ENCODE assay signal across 8 cellular contexts in the genomic region with DNA sequence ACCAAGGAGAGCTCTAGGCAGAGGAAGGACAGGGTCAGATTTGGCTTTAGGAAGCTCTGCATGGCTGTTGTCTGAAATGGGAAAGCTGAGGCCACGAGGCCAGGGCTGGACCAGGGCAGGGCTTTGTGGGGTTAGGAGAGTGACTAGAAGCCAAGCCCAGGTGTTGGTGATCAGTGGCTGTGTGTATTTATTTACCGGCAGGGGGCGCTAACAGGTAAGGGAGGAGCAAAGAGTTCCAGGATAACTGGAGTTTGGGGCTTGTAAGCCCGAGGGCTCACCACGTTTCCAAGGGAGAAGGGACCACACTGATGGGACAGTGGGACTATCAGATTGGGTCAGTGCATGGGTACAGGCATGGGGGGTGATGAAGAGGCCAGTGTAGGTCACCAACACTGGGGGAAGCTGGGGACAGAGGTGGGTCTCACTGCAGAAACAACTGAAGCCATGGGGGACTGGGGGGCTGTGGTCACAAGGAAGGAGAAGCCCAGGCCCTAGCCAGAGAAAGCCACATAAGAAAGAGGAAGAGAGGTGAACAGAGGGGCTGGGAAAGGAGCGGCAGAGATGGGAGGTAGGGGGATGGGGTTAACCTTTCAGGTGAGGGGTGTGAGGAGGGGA. TPM values are rescaled to one million over a fixed set of nuclear protein-coding genes. Genes with fewer than 3 reads are reported as not detected.
DNase-seq lines count a peak whose midpoint lies in the region; ATAC-seq lines count a peak whose summit lies in the region.

No MANE protein-coding gene starts in this region.

- H3K36me3 Mint-ChIP-seq in memory B cell, result peaks cover 19% of the 10 kb centered on the region

- ATAC-seq in memory B cell (ENCODE audit: low read depth) (peak; percentile 23), HG02981 (IDR thresholded peaks at IDR 0.05; ENCODE audit: unreplicated experiment) (no peak)

- H3K27me3 Mint-ChIP-seq in memory B cell, result peaks cover 5% of the 10 kb centered on the region

- no peak overlapping the region for H3K4me3 Mint-ChIP-seq in memory B cell

- H3K9me3 Mint-ChIP-seq in memory B cell, result no peaks in the 10 kb centered on the region

- DNase-seq in Ammon's horn (ENCODE audit: low spot score) (peak; percentile 77), GM19240 (ENCODE audit: insufficient read length, low spot score) (peak; percentile 70), NCI-H345 treated with DMSO at 0.1 percent for 48 hours (lab: John Stamatoyannopoulos, UW; ENCODE audit: unreplicated experiment) (peak; percentile 85), cerebellum (ENCODE audit: low spot score) (peak; percentile 74), memory B cell (ENCODE audit: low spot score in 2 of 2) (peak; percentile 54 to 61), superior temporal gyrus (ENCODE audit: extremely low spot score) (peak; percentile 85)
- DNase-seq in activated CD4-positive, CD25-positive, alpha-beta regulatory T cell treated with anti-CD3 and anti-CD28 coated beads, Interleukin-2, amount 50 U/mL, for 16 hours (ENCODE audit: low read depth, low spot score), result peak; percentile 49

- H3K27ac Mint-ChIP-seq in memory B cell, result no peak overlapping the region

- H3K4me1 Mint-ChIP-seq in memory B cell, result peaks cover 29% of the 10 kb centered on the region

RNA-seq across cellular contexts. Expression of a gene that starts 3.9 kb away (rescaled TPM):
- total RNA-seq in cerebellum, result 32.6 TPM

RNA-seq across cellular contexts. Expression of a gene that starts 14.2 kb away (rescaled TPM):
- total RNA-seq in cerebellum, result not detected

RNA-seq across cellular contexts. Expression of a gene that starts 16.0 kb away (rescaled TPM):
- total RNA-seq in cerebellum, result not detected

RNA-seq across cellular contexts. Expression of a gene that starts 21.2 kb away (rescaled TPM):
- not detected for total RNA-seq in cerebellum

RNA-seq across cellular contexts. Expression of a gene that starts 35.8 kb away (rescaled TPM):
- 4.2 TPM for total RNA-seq in cerebellum
